Comparison of ENCODE assay signal across 1 cellular context in genomic region chr2:189298038-189298437, GRCh38.
TF ChIP-seq lines count a peak whose summit lies in the region.

No MANE protein-coding gene starts in this region.

TF ChIP-seq in IMR-90, 13 proteins besides CTCF, POLR2A, EP300 and RAD21:
- TF ChIP-seq CHD1 (IDR thresholded peaks at IDR 0.05; ENCODE audit: low read depth, low read length) = no peak
- TF ChIP-seq MXI1 (IDR thresholded peaks at IDR 0.05; ENCODE audit: borderline replicate concordance, low read depth, low read length) = no peak
- no peak for TF ChIP-seq BHLHE40 (IDR thresholded peaks at IDR 0.05; ENCODE audit: low read depth, low read length)
- no peak for TF ChIP-seq SMC3 (IDR thresholded peaks at IDR 0.05; ENCODE audit: low read depth, low read length)
- TF ChIP-seq MAZ (IDR thresholded peaks at IDR 0.05; ENCODE audit: borderline replicate concordance, low read depth, low read length) = no peak
- TF ChIP-seq FOS (IDR thresholded peaks at IDR 0.05; ENCODE audit: low read depth, low read length) = no peak
- TF ChIP-seq CEBPB (IDR thresholded peaks at IDR 0.05; ENCODE audit: low read depth, low read length) = no peak
- TF ChIP-seq RFX5 (IDR thresholded peaks at IDR 0.05; ENCODE audit: low read depth, low read length) = no peak
- no peak for TF ChIP-seq ELK1 (IDR thresholded peaks at IDR 0.05; ENCODE audit: borderline replicate concordance, low read depth, low read length)
- TF ChIP-seq USF2 (IDR thresholded peaks at IDR 0.05; ENCODE audit: low read depth, low read length) = no peak
- no peak for TF ChIP-seq RCOR1 (IDR thresholded peaks at IDR 0.05; ENCODE audit: insufficient replicate concordance, low read length)
- TF ChIP-seq NFE2L2 (IDR thresholded peaks at IDR 0.05; ENCODE audit: low read depth, low read length) = no peak
- TF ChIP-seq MAFK (IDR thresholded peaks at IDR 0.05; ENCODE audit: low read depth, low read length) = no peak
